ENCODE assay signal across 19 cellular contexts in genomic region chr21:45313015-45313414, GRCh38. TPM values are rescaled to one million over a fixed set of nuclear protein-coding genes. Genes with fewer than 3 reads are reported as not detected.
DNase-seq lines count a peak whose midpoint lies in the region; ATAC-seq and TF ChIP-seq lines count a peak whose summit lies in the region.
"Had no signal": no experiment of that assay in that cellular context is flagged by ENCODE, and none has a peak within 500 bp of the region (broad histone marks: within the 10 kb centered on the region; RNA-seq: fewer than 3 reads in every experiment).

No MANE protein-coding gene starts in this region.

- H3K4me1 ChIP-seq in BE2C (no peaks in the 10 kb centered on the region), RWPE2 (ENCODE audit: insufficient read depth, poor library complexity, severe bottlenecking) (no peaks in the 10 kb centered on the region), lower lobe of right lung (peaks cover 35% of the 10 kb centered on the region), sigmoid colon (peaks cover 0 to 35% (median 28%) of the 10 kb centered on the region in 4 donors)

- DNase-seq in BE2C (peak; percentile 1), RWPE2 (ENCODE audit: low spot score) (peak; percentile 21), lower lobe of right lung (peak; percentile 14), sigmoid colon (peak; percentile 55), SW480 (ENCODE audit: low spot score) (no peak)
- DNase-seq: CD4-positive, CD25-positive, alpha-beta regulatory T cell; DMS79; NCI-H1105; NCI-H2029 treated with DMSO at 0.1 percent for 48 hours; NCI-H2171; NCI-H345; NCI-H524; NCI-H774; NK-92 treated with Interleukin-12 subunit alpha and Interleukin-12 subunit beta, amount 100 ng/mL, for 24 hours had no signal

- no peak overlapping the region for H3K4me3 Mint-ChIP-seq in activated T-helper 17 cell treated with anti-CD3 and anti-CD28 coated beads, Interleukin-2, amount 50 U/mL, for 72 hours
- H3K4me3 Mint-ChIP-seq: CD4-positive, CD25-positive, alpha-beta regulatory T cell; IgD-negative memory B cell had no signal

- TF ChIP-seq POLR2A in sigmoid colon (IDR thresholded peaks at IDR 0.05), result no peak

- H3K9me3 ChIP-seq in BE2C (no peaks in the 10 kb centered on the region), RWPE2 (ENCODE audit: severe bottlenecking) (no peaks in the 10 kb centered on the region), lower lobe of right lung (no peaks in the 10 kb centered on the region), sigmoid colon (no peaks in the 10 kb centered on the region)
- H3K9me3 ChIP-seq: SJSA1 had no signal

- no peak overlapping the region for H3K4me3 ChIP-seq in BE2C (ENCODE audit: low read depth, low read length)
- H3K4me3 ChIP-seq in RWPE2 (ENCODE audit: severe bottlenecking), result no peak overlapping the region
- H3K4me3 ChIP-seq in lower lobe of right lung, result no peak overlapping the region
- H3K4me3 ChIP-seq in sigmoid colon, result no peak overlapping the region
- H3K4me3 ChIP-seq: SJSA1 had no signal

- H3K27me3 Mint-ChIP-seq in activated T-helper 17 cell treated with anti-CD3 and anti-CD28 coated beads, Interleukin-2, amount 50 U/mL, for 72 hours, result peaks cover 3% of the 10 kb centered on the region

- WGBS in sigmoid colon, 2 donors, result 90 to 93% methylated on average over 14 of the region's 14 CpGs

- intact Hi-C loops in lower lobe of right lung (cut with DNase I) (no loop called here), sigmoid colon (cut with DNase I) (no loop called here)

- TF ChIP-seq CTCF in BE2C (IDR thresholded peaks at IDR 0.05; ENCODE audit: low read depth, low read length) (no peak), RWPE2 (IDR thresholded peaks at IDR 0.05; ENCODE audit: poor library complexity, severe bottlenecking) (no peak), lower lobe of right lung (IDR thresholded peaks at IDR 0.05) (no peak), sigmoid colon (IDR thresholded peaks at IDR 0.05) (no peak)

- H3K36me3 ChIP-seq in BE2C, result no peaks in the 10 kb centered on the region
- H3K36me3 ChIP-seq in RWPE2 (ENCODE audit: low read depth), result no peaks in the 10 kb centered on the region
- no peaks in the 10 kb centered on the region for H3K36me3 ChIP-seq in lower lobe of right lung
- H3K36me3 ChIP-seq in sigmoid colon, result no peaks in the 10 kb centered on the region

- no peak overlapping the region for H3K27ac Mint-ChIP-seq in activated T-helper 17 cell treated with anti-CD3 and anti-CD28 coated beads, Interleukin-2, amount 50 U/mL, for 72 hours
- H3K27ac Mint-ChIP-seq: CD4-positive, CD25-positive, alpha-beta regulatory T cell had no signal

- ATAC-seq in RWPE2 (ENCODE audit: low read depth), result no peak
- no peak for ATAC-seq in lower lobe of right lung
- ATAC-seq in activated T-helper 17 cell treated with anti-CD3 and anti-CD28 coated beads, Interleukin-2, amount 50 U/mL, for 72 hours (replicated peaks), result no peak
- no peak for ATAC-seq in GM19035 (IDR thresholded peaks at IDR 0.05; ENCODE audit: unreplicated experiment)
- ATAC-seq: Panc1 had no signal

- H3K4me1 Mint-ChIP-seq in activated T-helper 17 cell treated with anti-CD3 and anti-CD28 coated beads, Interleukin-2, amount 50 U/mL, for 72 hours, result peaks cover 5% of the 10 kb centered on the region
- H3K4me1 Mint-ChIP-seq: IgD-negative memory B cell had no signal

- no peaks in the 10 kb centered on the region for H3K27me3 ChIP-seq in BE2C
- H3K27me3 ChIP-seq in RWPE2 (ENCODE audit: insufficient read depth, poor library complexity, severe bottlenecking), result no peaks in the 10 kb centered on the region
- H3K27me3 ChIP-seq in lower lobe of right lung (ENCODE audit: low read depth), result no peaks in the 10 kb centered on the region
- H3K27me3 ChIP-seq in sigmoid colon, result no peaks in the 10 kb centered on the region
- H3K27me3 ChIP-seq: SJSA1 had no signal

- no peaks in the 10 kb centered on the region for H3K9me3 Mint-ChIP-seq in activated T-helper 17 cell treated with anti-CD3 and anti-CD28 coated beads, Interleukin-2, amount 50 U/mL, for 72 hours

- no peak for TF ChIP-seq EP300 in sigmoid colon (IDR thresholded peaks at IDR 0.05)

- H3K27ac ChIP-seq in RWPE2 (ENCODE audit: poor library complexity, severe bottlenecking) (no peak overlapping the region), lower lobe of right lung (no peak overlapping the region), sigmoid colon (no peak overlapping the region)
- H3K27ac ChIP-seq: SJSA1 had no signal

- no peaks in the 10 kb centered on the region for H3K36me3 Mint-ChIP-seq in activated T-helper 17 cell treated with anti-CD3 and anti-CD28 coated beads, Interleukin-2, amount 50 U/mL, for 72 hours (ENCODE audit: low read depth)
- H3K36me3 Mint-ChIP-seq: CD4-positive, CD25-positive, alpha-beta regulatory T cell; IgD-negative memory B cell had no signal

RNA-seq across cellular contexts. Expression of gene POFUT2, which starts 25.3 kb away (rescaled TPM):
- polyA plus RNA-seq in BE2C (2012; ENCODE audit: insufficient read depth, insufficient read length, low read depth), result 83.0 TPM
- 29.1 TPM for total RNA-seq in lower lobe of right lung
- total RNA-seq in sigmoid colon, result 10 to 100 TPM; 13.0 to 31.3 (median 20.9) TPM
- polyA plus RNA-seq in sigmoid colon, result 10 to 100 TPM in 1 of 3 donors, 1 to 10 TPM in 2; 2.5 to 21.6 (median 3.0) TPM
- total RNA-seq in activated T-helper 17 cell treated with anti-CD3 and anti-CD28 coated beads, Interleukin-2, amount 50 U/mL, for 72 hours, result 10 to 100 TPM; 12.0 to 22.8 TPM
